In the genomic region with DNA sequence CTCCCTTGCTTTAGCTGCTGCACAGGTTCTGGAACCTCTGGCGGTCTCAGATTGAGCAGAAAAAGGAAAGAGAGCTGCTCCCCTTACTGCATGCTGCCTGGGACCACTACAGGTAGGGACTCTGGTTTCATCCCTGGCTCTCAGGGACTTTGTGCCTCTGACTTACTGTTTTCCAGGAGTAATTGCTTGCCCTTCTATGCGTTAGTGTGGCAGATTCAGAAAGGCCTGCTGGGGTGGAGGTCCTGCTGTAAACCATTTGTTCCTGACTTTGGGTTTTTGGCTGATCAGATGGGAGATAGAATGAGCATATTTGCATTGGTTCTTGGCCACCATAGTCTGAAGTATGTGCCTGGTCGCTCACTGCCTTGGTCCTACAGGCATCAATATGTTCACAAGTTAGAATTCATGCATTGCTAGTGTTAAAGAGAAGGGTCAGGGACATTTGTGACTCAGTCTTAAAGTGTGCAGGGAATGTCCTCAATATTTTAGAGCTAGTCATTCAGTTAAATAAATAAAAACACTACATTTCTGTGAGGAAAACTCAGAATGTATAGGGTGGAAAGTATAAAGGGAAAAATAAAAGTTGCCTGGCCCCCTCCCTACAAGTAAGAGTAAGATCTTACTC, we compare ENCODE assay signal across 13 cellular contexts.
DNase-seq lines count a peak whose midpoint lies in the region; ATAC-seq and TF ChIP-seq lines count a peak whose summit lies in the region.
"Had no signal": no experiment of that assay in that cellular context is flagged by ENCODE, and none has a peak within 500 bp of the region (broad histone marks: within the 10 kb centered on the region; RNA-seq: fewer than 3 reads in every experiment).

No MANE protein-coding gene starts in this region.

- DNase-seq in activated naive CD8-positive, alpha-beta T cell treated with anti-CD3 and anti-CD28 coated beads, Interleukin-2, amount 50 U/mL, for 24 hours = no peak
- no peak for DNase-seq in activated naive CD8-positive, alpha-beta T cell treated with anti-CD3 and anti-CD28 coated beads for 36 hours
- no peak for DNase-seq in activated B cell treated with CpG ODN at 0.5 μM for 24 hours
- peak; percentile 23 for DNase-seq in fibroblast of peridontal ligament (ENCODE audit: extremely low read depth)
- DNase-seq in stimulated activated effector memory CD8-positive, alpha-beta T cell treated with anti-CD3 and anti-CD28 coated beads, Interleukin-12 subunit alpha, Interleukin-12 subunit beta, amount 100 ng/mL, for 72 hours (ENCODE audit: low spot score in 2 of 2) = no peak
- no peak for DNase-seq in stimulated activated CD8-positive, alpha-beta memory T cell treated with anti-CD3 and anti-CD28 coated beads, Interleukin-4, amount 100 ng/mL, for 48 hours
- DNase-seq in KG1 (lab: John Stamatoyannopoulos, UW) = no peak
- DNase-seq: activated CD4-positive, alpha-beta T cell treated with anti-CD3 and anti-CD28 coated beads for 4 hours; DND-41; heart left ventricle; NCI-H2081 treated with DMSO at 0.1 percent for 48 hours; occipital lobe had no signal

- TF ChIP-seq CTCF in activated B cell treated with CpG ODN at 0.5 μM for 24 hours (IDR thresholded peaks at IDR 0.05) = no peak

- no peak for ATAC-seq in activated naive CD8-positive, alpha-beta T cell treated with anti-CD3 and anti-CD28 coated beads, Interleukin-2, amount 50 U/mL, for 24 hours
- no peak for ATAC-seq in activated B cell treated with CpG ODN at 0.5 μM for 24 hours (ENCODE audit: low read depth)
- ATAC-seq in stimulated activated effector memory CD8-positive, alpha-beta T cell treated with anti-CD3 and anti-CD28 coated beads, Interleukin-12 subunit alpha, Interleukin-12 subunit beta, amount 100 ng/mL, for 72 hours = no peak
- no peak for ATAC-seq in GM18861 (IDR thresholded peaks at IDR 0.05; ENCODE audit: unreplicated experiment)
- ATAC-seq: heart left ventricle had no signal

- CTCF ChIA-PET in activated B cell treated with CpG ODN at 0.5 μM for 24 hours (lab: Charles Lee) = interaction anchor here (0.6 to 2.7 kb wide), 2 partner anchors 27 to 47 kb away, joined by 4 to 8 read pairs; no protein-coding TSS in a partner anchor

- H3K9me3 Mint-ChIP-seq in activated naive CD8-positive, alpha-beta T cell treated with anti-CD3 and anti-CD28 coated beads, Interleukin-2, amount 50 U/mL, for 24 hours = no peaks in the 10 kb centered on the region
- H3K9me3 Mint-ChIP-seq in activated naive CD8-positive, alpha-beta T cell treated with anti-CD3 and anti-CD28 coated beads for 36 hours = no peaks in the 10 kb centered on the region
- H3K9me3 Mint-ChIP-seq in activated B cell treated with CpG ODN at 0.5 μM for 24 hours = no peaks in the 10 kb centered on the region
- no peaks in the 10 kb centered on the region for H3K9me3 Mint-ChIP-seq in stimulated activated effector memory CD8-positive, alpha-beta T cell treated with anti-CD3 and anti-CD28 coated beads, Interleukin-12 subunit alpha, Interleukin-12 subunit beta, amount 100 ng/mL, for 72 hours

- peaks cover 45% of the 10 kb centered on the region for H3K4me1 Mint-ChIP-seq in activated naive CD8-positive, alpha-beta T cell treated with anti-CD3 and anti-CD28 coated beads, Interleukin-2, amount 50 U/mL, for 24 hours
- H3K4me1 Mint-ChIP-seq in activated naive CD8-positive, alpha-beta T cell treated with anti-CD3 and anti-CD28 coated beads for 36 hours = peaks cover 35% of the 10 kb centered on the region
- peaks cover 19% of the 10 kb centered on the region for H3K4me1 Mint-ChIP-seq in activated B cell treated with CpG ODN at 0.5 μM for 24 hours
- H3K4me1 Mint-ChIP-seq in stimulated activated effector memory CD8-positive, alpha-beta T cell treated with anti-CD3 and anti-CD28 coated beads, Interleukin-12 subunit alpha, Interleukin-12 subunit beta, amount 100 ng/mL, for 72 hours = peaks cover 37% of the 10 kb centered on the region

- intact Hi-C loops in activated B cell treated with CpG ODN at 0.5 μM for 24 hours (cut with micrococcal nuclease) = loop anchor here (5.0 kb wide), 1 partner anchor 33 kb away; no protein-coding TSS in a partner anchor

- H3K27me3 Mint-ChIP-seq in activated naive CD8-positive, alpha-beta T cell treated with anti-CD3 and anti-CD28 coated beads, Interleukin-2, amount 50 U/mL, for 24 hours = no peaks in the 10 kb centered on the region
- H3K27me3 Mint-ChIP-seq in activated naive CD8-positive, alpha-beta T cell treated with anti-CD3 and anti-CD28 coated beads for 36 hours = no peaks in the 10 kb centered on the region
- no peaks in the 10 kb centered on the region for H3K27me3 Mint-ChIP-seq in activated B cell treated with CpG ODN at 0.5 μM for 24 hours

- no peak overlapping the region for H3K4me3 Mint-ChIP-seq in activated naive CD8-positive, alpha-beta T cell treated with anti-CD3 and anti-CD28 coated beads, Interleukin-2, amount 50 U/mL, for 24 hours
- H3K4me3 Mint-ChIP-seq in activated naive CD8-positive, alpha-beta T cell treated with anti-CD3 and anti-CD28 coated beads for 36 hours = no peak overlapping the region
- no peak overlapping the region for H3K4me3 Mint-ChIP-seq in activated B cell treated with CpG ODN at 0.5 μM for 24 hours
- H3K4me3 Mint-ChIP-seq in stimulated activated effector memory CD8-positive, alpha-beta T cell treated with anti-CD3 and anti-CD28 coated beads, Interleukin-12 subunit alpha, Interleukin-12 subunit beta, amount 100 ng/mL, for 72 hours = no peak overlapping the region

- peak overlapping the region; percentile 36 for H3K27ac Mint-ChIP-seq in activated naive CD8-positive, alpha-beta T cell treated with anti-CD3 and anti-CD28 coated beads, Interleukin-2, amount 50 U/mL, for 24 hours
- no peak overlapping the region for H3K27ac Mint-ChIP-seq in activated naive CD8-positive, alpha-beta T cell treated with anti-CD3 and anti-CD28 coated beads for 36 hours
- H3K27ac Mint-ChIP-seq in activated B cell treated with CpG ODN at 0.5 μM for 24 hours = peak overlapping the region; percentile 53
- H3K27ac Mint-ChIP-seq in stimulated activated effector memory CD8-positive, alpha-beta T cell treated with anti-CD3 and anti-CD28 coated beads, Interleukin-12 subunit alpha, Interleukin-12 subunit beta, amount 100 ng/mL, for 72 hours = peak overlapping the region; percentile 14

- POLR2A ChIA-PET in activated B cell treated with CpG ODN at 0.5 μM for 24 hours (lab: Charles Lee) = interaction anchor here (0.8 to 1.1 kb wide), 2 partner anchors 32 to 47 kb away, joined by 3 read pairs; no protein-coding TSS in a partner anchor

- H3K36me3 Mint-ChIP-seq in activated naive CD8-positive, alpha-beta T cell treated with anti-CD3 and anti-CD28 coated beads, Interleukin-2, amount 50 U/mL, for 24 hours (ENCODE audit: low read depth) = peaks cover 65% of the 10 kb centered on the region
- peaks cover 39% of the 10 kb centered on the region for H3K36me3 Mint-ChIP-seq in activated naive CD8-positive, alpha-beta T cell treated with anti-CD3 and anti-CD28 coated beads for 36 hours
- peaks cover 57% of the 10 kb centered on the region for H3K36me3 Mint-ChIP-seq in activated B cell treated with CpG ODN at 0.5 μM for 24 hours (ENCODE audit: low read depth)
- H3K36me3 Mint-ChIP-seq in stimulated activated effector memory CD8-positive, alpha-beta T cell treated with anti-CD3 and anti-CD28 coated beads, Interleukin-12 subunit alpha, Interleukin-12 subunit beta, amount 100 ng/mL, for 72 hours = peaks cover 100% of the 10 kb centered on the region
